8 cellular contexts compared by ENCODE assay signal in the genomic region with DNA sequence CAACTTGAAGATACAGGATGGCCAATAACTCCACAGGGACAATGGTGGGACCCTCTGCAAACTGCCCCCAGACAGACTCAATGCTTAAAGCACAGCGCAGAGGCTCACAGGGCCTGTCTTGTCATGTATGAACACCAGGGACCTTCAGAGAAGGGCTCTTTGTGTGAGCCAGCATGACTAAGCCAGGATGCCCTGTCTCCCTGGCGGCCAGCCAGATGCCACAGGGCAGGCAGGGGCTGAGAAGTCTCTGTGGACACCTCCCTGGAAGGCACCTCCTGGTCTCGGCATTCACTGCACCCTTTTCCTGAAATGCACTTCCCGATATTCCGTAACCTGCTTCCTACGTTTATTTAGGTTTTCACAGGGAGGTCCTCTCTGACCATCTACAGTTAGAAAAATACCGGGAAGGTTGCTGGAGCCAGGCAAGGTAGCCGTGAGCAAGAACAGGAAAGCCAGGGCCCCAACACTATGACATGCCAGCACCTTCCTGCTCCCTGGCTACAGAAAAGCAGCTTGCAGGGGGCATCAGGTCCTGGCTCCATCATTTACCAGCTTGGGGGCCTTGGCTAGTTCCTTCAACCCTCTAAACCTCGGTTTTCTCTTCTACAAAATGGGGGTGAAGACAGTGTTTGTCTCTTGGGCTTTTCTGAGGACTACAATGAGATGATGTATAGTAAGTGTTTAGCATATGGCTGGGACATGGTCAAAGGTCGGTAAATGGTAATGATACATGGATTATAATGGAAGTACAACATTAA.
DNase-seq lines count a peak whose midpoint lies in the region; ATAC-seq and TF ChIP-seq lines count a peak whose summit lies in the region.

No MANE protein-coding gene starts in this region.

- H3K36me3 Mint-ChIP-seq in chondrocyte (ENCODE audit: low read depth): no peaks in the 10 kb centered on the region

- no peak overlapping the region for H3K4me3 ChIP-seq in retinal pigment epithelial cell (ENCODE audit: low read length)

- no peak for ATAC-seq in HG03457 (IDR thresholded peaks at IDR 0.05; ENCODE audit: unreplicated experiment)
- no peak for ATAC-seq in HG03095 (IDR thresholded peaks at IDR 0.05; ENCODE audit: unreplicated experiment)

- H3K4me3 Mint-ChIP-seq in chondrocyte (ENCODE audit: unreplicated experiment): no peak overlapping the region

- H3K27me3 Mint-ChIP-seq in chondrocyte (ENCODE audit: low read depth): no peaks in the 10 kb centered on the region

- no peak overlapping the region for H3K27ac Mint-ChIP-seq in chondrocyte (ENCODE audit: unreplicated experiment)

- peak; percentile 21 for TF ChIP-seq CTCF in chondrocyte (IDR thresholded peaks at IDR 0.05)
- TF ChIP-seq CTCF in retinal pigment epithelial cell (conservative IDR thresholded peaks at IDR 0.05; ENCODE audit: low read depth, low read length): no peak

- peaks cover 36% of the 10 kb centered on the region for H3K4me1 Mint-ChIP-seq in chondrocyte (ENCODE audit: low read depth)

- H3K9me3 Mint-ChIP-seq in chondrocyte (ENCODE audit: low read depth): no peaks in the 10 kb centered on the region

- peak; percentile 13 for DNase-seq in NCI-H1694 (lab: John Stamatoyannopoulos, UW)
- no peak for DNase-seq in NCI-H1694 treated with DMSO at 0.1 percent for 48 hours (lab: John Stamatoyannopoulos, UW)
- peak; percentile 36 for DNase-seq in NCI-H2107 (lab: John Stamatoyannopoulos, UW)
- no peak for DNase-seq in chondrocyte (ENCODE audit: low spot score)
- DNase-seq in retinal pigment epithelial cell (ENCODE audit: low read depth): peak; percentile 39
- DNase-seq in cortex of kidney (lab: John Stamatoyannopoulos, UW): no peak

Comparison
In these comparisons a context has a peak if more than half of its experiments do, and no peak if none do; other contexts are left out.
1. DNase-seq: peak in NCI-H1694 (single experiment), NCI-H2107 (single experiment) and retinal pigment epithelial cell (single experiment); none in NCI-H1694 treated with DMSO at 0.1 percent for 48 hours (single experiment), chondrocyte (single experiment) and cortex of kidney (single experiment).